Comparison of ENCODE assay signal across 28 cellular contexts in the genomic region with DNA sequence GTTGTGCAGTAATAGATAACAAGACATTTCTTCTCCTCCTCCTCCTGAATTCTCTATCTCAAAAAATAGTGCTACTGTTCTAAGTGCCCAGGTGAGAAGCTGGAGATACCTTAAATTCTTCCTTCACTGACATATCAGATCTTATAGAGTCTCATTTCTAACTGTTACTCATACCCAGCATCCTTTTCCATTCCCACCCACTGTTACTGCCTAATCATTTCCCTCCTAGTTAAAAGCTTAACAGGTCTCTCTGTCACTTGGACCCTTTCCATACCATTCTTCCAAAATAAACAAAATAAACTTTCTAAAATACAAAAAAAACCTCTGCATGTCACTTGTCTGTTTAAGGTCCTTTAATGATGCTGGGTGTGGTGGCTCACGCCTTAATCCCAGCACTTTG.
"Had no signal": no experiment of that assay in that cellular context is flagged by ENCODE, and none has a peak within 500 bp of the region (broad histone marks: within the 10 kb centered on the region; RNA-seq: fewer than 3 reads in every experiment).

No MANE protein-coding gene starts in this region.

- ATAC-seq: natural killer cell; pancreas; right cardiac atrium; sciatic nerve; stimulated activated naive B cell treated with anti-CD40 and anti-IgM and Interleukin-4, amounts not matched to agents 10 μg/mL and 1 μg/mL and 100 μg/mL, for 72 hours; stimulated activated naive CD8-positive, alpha-beta T cell treated with anti-CD3 and anti-CD28 coated beads, Interleukin-15, Interleukin-2, amounts not matched to agents 100 U/mL and 50 U/mL, for 24 hours; upper lobe of right lung had no signal

- H3K9me3 Mint-ChIP-seq: natural killer cell had no signal

- H3K36me3 Mint-ChIP-seq: mesothelial cell of epicardium; naive B cell; natural killer cell; stimulated activated naive B cell treated with anti-CD40 and anti-IgM and Interleukin-4, amounts not matched to agents 10 μg/mL and 1 μg/mL and 100 μg/mL, for 72 hours had no signal

- H2AFZ ChIP-seq: hepatocyte had no signal

- H3K9me3 ChIP-seq: pancreas, prostate gland, stomach, testis, thyroid gland, upper lobe of right lung had no signal

- H3K79me2 ChIP-seq: hepatocyte had no signal

- H3K36me3 ChIP-seq: left ventricle myocardium inferior, pancreas, prostate gland, stomach, thyroid gland, upper lobe of right lung had no signal

- H3K4me1 Mint-ChIP-seq: naive B cell; natural killer cell; stimulated activated naive B cell treated with anti-CD40 and anti-IgM and Interleukin-4, amounts not matched to agents 10 μg/mL and 1 μg/mL and 100 μg/mL, for 72 hours had no signal

- H3K4me3 Mint-ChIP-seq: mesothelial cell of epicardium; naive B cell; natural killer cell; nephron progenitor cell; stimulated activated naive B cell treated with anti-CD40 and anti-IgM and Interleukin-4, amounts not matched to agents 10 μg/mL and 1 μg/mL and 100 μg/mL, for 72 hours had no signal

- DNase-seq: islet precursor cell; left ventricle myocardium inferior; mesendoderm; naive B cell; natural killer cell; nephron progenitor cell; pancreas; posterior cingulate gyrus; retina; right cardiac atrium; stimulated activated CD4-positive, alpha-beta T cell treated with anti-CD3 and anti-CD28 coated beads, Interleukin-12 subunit alpha, Interleukin-12 subunit beta, amount 100 ng/mL, for 4 hours; stimulated activated CD4-positive, alpha-beta T cell treated with anti-CD3 and anti-CD28 coated beads, Interleukin-15, amount 100 ng/mL, for 24 hours; stimulated activated CD4-positive, alpha-beta T cell treated with anti-CD3 and anti-CD28 coated beads, Interleukin-2, amount 100 ng/mL, for 24 hours; stimulated activated CD4-positive, alpha-beta T cell treated with anti-CD3 and anti-CD28 coated beads, Interleukin-4, amount 100 ng/mL, for 1 hour; stimulated activated naive B cell treated with anti-CD40 and anti-IgM and Interleukin-4, amounts not matched to agents 10 μg/mL and 1 μg/mL and 100 μg/mL, for 72 hours; stimulated activated naive CD8-positive, alpha-beta T cell treated with anti-CD3 and anti-CD28 coated beads, Interleukin-15, Interleukin-2, amounts not matched to agents 100 U/mL and 50 U/mL, for 24 hours; stomach; testis; thyroid gland; trophoblast cell; upper lobe of right lung had no signal

- FAIRE-seq: pancreas, urothelium cell line had no signal

- H3K27ac Mint-ChIP-seq: mesothelial cell of epicardium; naive B cell; natural killer cell; nephron progenitor cell; stimulated activated naive B cell treated with anti-CD40 and anti-IgM and Interleukin-4, amounts not matched to agents 10 μg/mL and 1 μg/mL and 100 μg/mL, for 72 hours had no signal

- H3K27ac ChIP-seq: hepatocyte, left ventricle myocardium inferior, pancreas, prostate gland, skin epidermis, stomach, testis, thyroid gland, upper lobe of right lung had no signal

- H3K4me1 ChIP-seq: pancreas, prostate gland, testis, upper lobe of right lung had no signal

- H3K4me2 ChIP-seq: hepatocyte had no signal

- H3K27me3 ChIP-seq: hepatocyte, pancreas, stomach, testis, thyroid gland, upper lobe of right lung had no signal

- H3K4me3 ChIP-seq: hepatocyte, left ventricle myocardium inferior, lung, pancreas, prostate gland, skin epidermis, stomach, testis, thyroid gland, upper lobe of right lung had no signal
